19 cellular contexts compared by ENCODE assay signal in genomic region chr7:8014399-8014798, GRCh38. TPM values are rescaled to one million over a fixed set of nuclear protein-coding genes. Genes with fewer than 3 reads are reported as not detected.
DNase-seq lines count a peak whose midpoint lies in the region; ATAC-seq and TF ChIP-seq lines count a peak whose summit lies in the region.
"Had no signal": no experiment of that assay in that cellular context is flagged by ENCODE, and none has a peak within 500 bp of the region (broad histone marks: within the 10 kb centered on the region; RNA-seq: fewer than 3 reads in every experiment).

No MANE protein-coding gene starts in this region.

- H3K27me3 ChIP-seq in Loucy (ENCODE audit: insufficient read depth, low read length, poor library complexity, severe bottlenecking), result no peaks in the 10 kb centered on the region
- no peaks in the 10 kb centered on the region for H3K27me3 ChIP-seq in neutrophil
- H3K27me3 ChIP-seq in brain microvascular endothelial cell (replicated peaks), result no peaks in the 10 kb centered on the region
- H3K27me3 ChIP-seq: esophagus muscularis mucosa, gastrocnemius medialis, pancreas, right lobe of liver had no signal

- peaks cover 64% of the 10 kb centered on the region for H3K79me2 ChIP-seq in Loucy (ENCODE audit: insufficient read depth, low read length)

- H3K4me2 ChIP-seq in Loucy (ENCODE audit: low read depth, low read length, poor library complexity, severe bottlenecking), result peak overlapping the region; percentile 61

- H3K9me3 Mint-ChIP-seq in activated T-cell treated with anti-CD3 and anti-CD28 coated beads, Interleukin-2, amount 50 U/mL, for 72 hours, result no peaks in the 10 kb centered on the region
- H3K9me3 Mint-ChIP-seq in activated naive CD8-positive, alpha-beta T cell treated with anti-CD3 and anti-CD28 coated beads, Interleukin-2, amount 50 U/mL, for 24 hours, result no peaks in the 10 kb centered on the region
- H3K9me3 Mint-ChIP-seq: naive B cell had no signal

- in situ Hi-C loops in brain microvascular endothelial cell (cut with HindIII; ENCODE audit: low pct_ligation_motif_present, low sequenced_read_pairs), result no loop called here

- peaks cover 5% of the 10 kb centered on the region; the same call in 1 of the 2 replicates for H3F3A ChIP-seq in Loucy (ENCODE audit: low read depth)

- H3K4me1 ChIP-seq in Loucy (ENCODE audit: insufficient read depth, low read length, poor library complexity, severe bottlenecking) (peaks cover 29% of the 10 kb centered on the region), neutrophil (ENCODE audit: control insufficient read depth in 1 of 2, insufficient read depth in 1 of 2, low read depth in 1 of 2, low read length in 1 of 2) (peaks cover 20 to 24% of the 10 kb centered on the region in 2 experiments)
- H3K4me1 ChIP-seq: gastrocnemius medialis, right lobe of liver had no signal

- peaks cover 36% of the 10 kb centered on the region for H4K20me1 ChIP-seq in Loucy (ENCODE audit: insufficient read depth, low read length, poor library complexity, severe bottlenecking)

- TF ChIP-seq CTCF in Loucy (conservative IDR thresholded peaks at IDR 0.05; ENCODE audit: low read length) (no peak), neutrophil (IDR thresholded peaks at IDR 0.05) (no peak), brain microvascular endothelial cell (IDR thresholded peaks at IDR 0.05; ENCODE audit: low read depth, low read length, missing control alignments) (no peak)

- no peak for DNase-seq in activated T-cell treated with anti-CD3 and anti-CD28 coated beads, Interleukin-2, amount 50 U/mL, for 72 hours
- DNase-seq in activated T-cell treated with anti-CD3 and anti-CD28 coated beads for 4 hours, result no peak
- DNase-seq in activated naive CD8-positive, alpha-beta T cell treated with anti-CD3 and anti-CD28 coated beads, Interleukin-2, amount 50 U/mL, for 24 hours, result no peak
- DNase-seq in brain microvascular endothelial cell, result no peak
- DNase-seq in ureter (ENCODE audit: low spot score), result no peak
- DNase-seq: activated CD8-positive, alpha-beta memory T cell treated with anti-CD3 and anti-CD28 coated beads for 24 hours; anterior cingulate cortex; gastrocnemius medialis; naive B cell; NCI-H2081 treated with DMSO at 0.1 percent for 48 hours; NCI-H526; pancreas; right lobe of liver; Right ventricle myocardium superior had no signal

- H3K4me3 ChIP-seq in Loucy (ENCODE audit: low read length, poor library complexity, severe bottlenecking), result peak overlapping the region; percentile 54
- H3K4me3 ChIP-seq in neutrophil (ENCODE audit: low read depth in 1 of 2, low read length in 1 of 2), result peak overlapping the region; percentile 4 to 5
- no peak overlapping the region for H3K4me3 ChIP-seq in brain microvascular endothelial cell (ENCODE audit: low read depth, low read length)
- H3K4me3 ChIP-seq: esophagus muscularis mucosa, gastrocnemius medialis, GM12878, pancreas, right lobe of liver had no signal

- peak overlapping the region in 1 of 2 donors; percentile 25 for H3K4me3 Mint-ChIP-seq in activated T-cell treated with anti-CD3 and anti-CD28 coated beads, Interleukin-2, amount 50 U/mL, for 72 hours
- H3K4me3 Mint-ChIP-seq in activated naive CD8-positive, alpha-beta T cell treated with anti-CD3 and anti-CD28 coated beads, Interleukin-2, amount 50 U/mL, for 24 hours, result no peak overlapping the region
- H3K4me3 Mint-ChIP-seq: CD14-positive monocyte had no signal

- no peak for ATAC-seq in activated T-cell treated with anti-CD3 and anti-CD28 coated beads, Interleukin-2, amount 50 U/mL, for 72 hours (replicated peaks in 1 of 2)
- ATAC-seq in activated naive CD8-positive, alpha-beta T cell treated with anti-CD3 and anti-CD28 coated beads, Interleukin-2, amount 50 U/mL, for 24 hours, result no peak
- ATAC-seq: gastrocnemius medialis, GM12878, right lobe of liver had no signal

- H3K27me3 Mint-ChIP-seq in activated T-cell treated with anti-CD3 and anti-CD28 coated beads, Interleukin-2, amount 50 U/mL, for 72 hours (ENCODE audit: low read depth), result no peaks in the 10 kb centered on the region
- H3K27me3 Mint-ChIP-seq in activated naive CD8-positive, alpha-beta T cell treated with anti-CD3 and anti-CD28 coated beads, Interleukin-2, amount 50 U/mL, for 24 hours, result no peaks in the 10 kb centered on the region
- H3K27me3 Mint-ChIP-seq: naive B cell had no signal

- peak overlapping the region; percentile 16 for H3K9ac ChIP-seq in Loucy (ENCODE audit: low read depth, low read length, poor library complexity, severe bottlenecking)

- no peak overlapping the region for H2AFZ ChIP-seq in Loucy (ENCODE audit: low read length)

- no peaks in the 10 kb centered on the region for H3K9me2 ChIP-seq in Loucy (replicated peaks; ENCODE audit: low read depth, low read length)

- peaks cover 24% of the 10 kb centered on the region for H3K4me1 Mint-ChIP-seq in activated T-cell treated with anti-CD3 and anti-CD28 coated beads, Interleukin-2, amount 50 U/mL, for 72 hours (ENCODE audit: low read depth)
- H3K4me1 Mint-ChIP-seq in activated naive CD8-positive, alpha-beta T cell treated with anti-CD3 and anti-CD28 coated beads, Interleukin-2, amount 50 U/mL, for 24 hours, result peaks cover 35% of the 10 kb centered on the region

- no peaks in the 10 kb centered on the region for H3K9me3 ChIP-seq in Loucy (ENCODE audit: insufficient read depth, low read depth, low read length)
- H3K9me3 ChIP-seq in neutrophil, result no peaks in the 10 kb centered on the region
- H3K9me3 ChIP-seq: esophagus muscularis mucosa, gastrocnemius medialis, pancreas, right lobe of liver had no signal

- H3K36me3 ChIP-seq in Loucy (ENCODE audit: insufficient read depth, low read length) (peaks cover 50% of the 10 kb centered on the region), neutrophil (no peaks in the 10 kb centered on the region), brain microvascular endothelial cell (replicated peaks) (no peaks in the 10 kb centered on the region)
- H3K36me3 ChIP-seq: gastrocnemius medialis, pancreas, right lobe of liver had no signal

- H3K27ac Mint-ChIP-seq in activated T-cell treated with anti-CD3 and anti-CD28 coated beads, Interleukin-2, amount 50 U/mL, for 72 hours, result peak overlapping the region; percentile 79
- H3K27ac Mint-ChIP-seq in activated naive CD8-positive, alpha-beta T cell treated with anti-CD3 and anti-CD28 coated beads, Interleukin-2, amount 50 U/mL, for 24 hours, result peak overlapping the region; percentile 57

- H3K27ac ChIP-seq in neutrophil (peak overlapping the region; percentile 85), brain microvascular endothelial cell (no peak overlapping the region)
- H3K27ac ChIP-seq: esophagus muscularis mucosa, gastrocnemius medialis, pancreas, right lobe of liver had no signal

- peaks cover 0 to 4% of the 10 kb centered on the region in 2 donors for H3K36me3 Mint-ChIP-seq in activated T-cell treated with anti-CD3 and anti-CD28 coated beads, Interleukin-2, amount 50 U/mL, for 72 hours (ENCODE audit: insufficient read depth in 2 of 2)
- H3K36me3 Mint-ChIP-seq in activated naive CD8-positive, alpha-beta T cell treated with anti-CD3 and anti-CD28 coated beads, Interleukin-2, amount 50 U/mL, for 24 hours (ENCODE audit: low read depth), result peaks cover 4% of the 10 kb centered on the region
- H3K36me3 Mint-ChIP-seq: CD14-positive monocyte had no signal

RNA-seq across cellular contexts. Expression of gene GLCCI1, which starts 45.8 kb away (rescaled TPM):
- total RNA-seq in activated T-cell treated with anti-CD3 and anti-CD28 coated beads, Interleukin-2, amount 50 U/mL, for 72 hours, result 10 to 100 TPM; 25.3 to 26.1 TPM
- total RNA-seq in ureter, result 25.5 TPM
